5 cellular contexts compared by ENCODE assay signal in genomic region chr2:56718413-56718812, GRCh38.
"Had no signal": no experiment of that assay in that cellular context is flagged by ENCODE, and none has a peak within 500 bp of the region (broad histone marks: within the 10 kb centered on the region; RNA-seq: fewer than 3 reads in every experiment).

No MANE protein-coding gene starts in this region.

- H3K4me2 ChIP-seq: GM23338 had no signal

- DNase-seq: H9, HCEC 1CT had no signal

- H3K27ac ChIP-seq: HL-60 had no signal

- H3K4me3 ChIP-seq: GM23338 had no signal

- H2AFZ ChIP-seq: GM23338 had no signal

- ATAC-seq: GM23338, HepG2 had no signal
